ENCODE assay signal across 8 cellular contexts in the genomic region with DNA sequence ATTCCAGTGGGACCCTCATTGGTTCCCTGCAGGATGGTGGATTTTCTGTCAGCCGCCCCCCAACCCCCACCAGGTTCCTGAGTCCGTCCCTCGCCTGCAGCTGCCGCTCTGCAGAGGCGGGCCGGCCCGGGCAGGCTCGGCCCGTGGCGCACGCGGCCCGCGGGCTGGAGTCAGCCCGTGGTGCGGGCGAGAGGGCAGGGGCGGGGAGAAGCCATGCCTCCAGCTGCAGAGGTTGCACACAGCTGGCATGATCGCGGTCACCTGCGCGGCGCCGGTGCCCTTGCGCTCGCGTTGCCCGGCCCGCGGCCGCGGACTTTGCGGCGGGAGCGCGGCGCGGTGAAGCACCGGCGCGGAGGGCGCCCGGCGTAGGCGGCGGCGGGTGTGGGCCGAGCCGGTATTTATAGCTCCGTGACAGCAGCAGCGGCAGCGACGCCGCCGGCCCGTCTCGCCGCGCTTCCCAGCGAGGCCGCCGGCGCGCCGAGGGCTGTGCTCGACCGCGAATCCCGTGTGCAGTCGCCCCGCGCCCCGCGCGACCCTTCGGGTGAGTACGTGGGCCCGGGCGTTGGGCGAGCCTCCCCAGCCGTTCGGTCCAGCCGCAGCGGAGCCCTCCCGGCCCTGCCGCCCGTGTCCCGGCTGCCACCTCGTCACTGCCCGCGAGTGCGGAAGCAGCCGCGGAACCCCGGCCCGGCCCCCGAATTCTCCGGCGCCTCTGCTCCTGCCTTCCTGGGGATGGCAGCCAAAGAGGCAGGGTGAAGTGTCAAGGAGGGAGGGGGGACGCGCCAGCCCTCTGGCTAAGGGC. TPM values are rescaled to one million over a fixed set of nuclear protein-coding genes. Genes with fewer than 3 reads are reported as not detected.
DNase-seq lines count a peak whose midpoint lies in the region; ATAC-seq and FAIRE-seq lines count a peak whose summit lies in the region.

A gene (plus strand): TSS at position 426 of the 799 bp plus-strand sequence.

- WGBS in thymus, result under 1% methylated on average over 101 of the region's 101 CpGs

- DNase-seq in CD4-positive, alpha-beta memory T cell, result peak; percentile 66 to 74 (median 70)
- DNase-seq in RKO (ENCODE audit: low spot score) (peak; percentile 73), frontal cortex (ENCODE audit: low spot score in 2 of 2) (peak; percentile 61 to 71), nucleus accumbens (lab: John Stamatoyannopoulos, UW) (peak in 51 of 56 donors; percentile 3 to 79 (median 47))
- DNase-seq in activated gamma-delta T cell treated with anti-CD3 and anti-CD28 coated beads, Interleukin-2, amount 50 U/mL, for 16 hours (ENCODE audit: low read depth), result peak; percentile 41

- no peak for FAIRE-seq in frontal cortex (lab: Jason Lieb, UNC)

- peak within 1 kb of the TSS; percentile 85 to 98 (median 91) for H3K27ac Mint-ChIP-seq in CD4-positive, alpha-beta memory T cell

- ATAC-seq in GM19328 (IDR thresholded peaks at IDR 0.05; ENCODE audit: unreplicated experiment) (peak; percentile 71), HG03442 (IDR thresholded peaks at IDR 0.05; ENCODE audit: unreplicated experiment) (peak; percentile 72)

- peak within 1 kb of the TSS; percentile 26 to 67 for H3K4me3 ChIP-seq in CD4-positive, alpha-beta memory T cell (ENCODE audit: low read length in 2 of 2)
- peak within 1 kb of the TSS; percentile 68 for H3K4me3 ChIP-seq in thymus (ENCODE audit: low read length)

- no peaks in the 10 kb centered on the region for H3K27me3 Mint-ChIP-seq in CD4-positive, alpha-beta memory T cell

- peak within 1 kb of the TSS; percentile 85 to 98 (median 90) for H3K4me3 Mint-ChIP-seq in CD4-positive, alpha-beta memory T cell

- H3K36me3 ChIP-seq in CD4-positive, alpha-beta memory T cell (ENCODE audit: insufficient read depth, low read length), result no peaks in the 10 kb centered on the region
- no peaks in the 10 kb centered on the region for H3K36me3 ChIP-seq in thymus (ENCODE audit: control insufficient read depth, insufficient read depth)

- H3K36me3 Mint-ChIP-seq in CD4-positive, alpha-beta memory T cell, result peaks cover 0 to 3% of the 10 kb centered on the region in 2 donors

- peaks cover 46% of the 10 kb centered on the region for H3K4me1 ChIP-seq in CD4-positive, alpha-beta memory T cell (ENCODE audit: insufficient read depth, low read length)
- H3K4me1 ChIP-seq in thymus (ENCODE audit: control insufficient read depth, insufficient read depth, low read length), result peaks cover 3% of the 10 kb centered on the region

- no peaks in the 10 kb centered on the region for H3K9me3 ChIP-seq in CD4-positive, alpha-beta memory T cell (ENCODE audit: control insufficient read depth in 1 of 2, low read length in 2 of 2)
- no peaks in the 10 kb centered on the region for H3K9me3 ChIP-seq in thymus (ENCODE audit: control insufficient read depth)

- intact Hi-C loops in CD4-positive, alpha-beta memory T cell (cut with micrococcal nuclease), result loop anchor here (1.0 to 5.0 kb wide), 3 partner anchors 30 to 77 kb away; a partner anchor contains a TSS

- no peaks in the 10 kb centered on the region for H3K9me3 Mint-ChIP-seq in CD4-positive, alpha-beta memory T cell

- H3K27me3 ChIP-seq in CD4-positive, alpha-beta memory T cell (ENCODE audit: insufficient read depth, low read length), result no peaks in the 10 kb centered on the region
- H3K27me3 ChIP-seq in thymus (ENCODE audit: control insufficient read depth, insufficient read depth), result peaks cover 3% of the 10 kb centered on the region

- CTCF ChIA-PET in CD4-positive, alpha-beta memory T cell (lab: Charles Lee; ENCODE audit: partially characterized antibody), result interaction anchor here (1.1 to 1.3 kb wide), 2 partner anchors 30 to 47 kb away, joined by 3 to 4 read pairs; a partner anchor contains a TSS

- H3K4me1 Mint-ChIP-seq in CD4-positive, alpha-beta memory T cell, result peaks cover 29 to 55% (median 46%) of the 10 kb centered on the region in 4 donors

- POLR2A ChIA-PET in CD4-positive, alpha-beta memory T cell (lab: Charles Lee; ENCODE audit: partially characterized antibody), result interaction anchor here (0.8 to 4.6 kb wide), 7 partner anchors 11 to 78 kb away, joined by 3 to 90 read pairs (median 5); a partner anchor contains a TSS

- peak within 1 kb of the TSS; percentile 61 for H3K27ac ChIP-seq in CD4-positive, alpha-beta memory T cell (ENCODE audit: low read depth, low read length)
- H3K27ac ChIP-seq in thymus (ENCODE audit: low read depth), result peak within 1 kb of the TSS; percentile 88

RNA-seq across cellular contexts. Expression of the gene that starts here (rescaled TPM):
- 1 to 10 TPM; 3.7 to 4.7 TPM for total RNA-seq in CD4-positive, alpha-beta memory T cell
- 1 to 10 TPM; 3.0 to 3.8 TPM for polyA plus RNA-seq in CD4-positive, alpha-beta memory T cell
- total RNA-seq in frontal cortex, result 9.8 TPM
- polyA plus RNA-seq in thymus, result 3.6 TPM

Comparison
In these comparisons a context has a peak if more than half of its experiments do, and no peak if none do; other contexts are left out.
1. Peak in every context shown above with its lines: DNase-seq, ATAC-seq, H3K4me3 ChIP-seq and H3K27ac ChIP-seq.